Comparison of ENCODE assay signal across 10 cellular contexts in the genomic region with DNA sequence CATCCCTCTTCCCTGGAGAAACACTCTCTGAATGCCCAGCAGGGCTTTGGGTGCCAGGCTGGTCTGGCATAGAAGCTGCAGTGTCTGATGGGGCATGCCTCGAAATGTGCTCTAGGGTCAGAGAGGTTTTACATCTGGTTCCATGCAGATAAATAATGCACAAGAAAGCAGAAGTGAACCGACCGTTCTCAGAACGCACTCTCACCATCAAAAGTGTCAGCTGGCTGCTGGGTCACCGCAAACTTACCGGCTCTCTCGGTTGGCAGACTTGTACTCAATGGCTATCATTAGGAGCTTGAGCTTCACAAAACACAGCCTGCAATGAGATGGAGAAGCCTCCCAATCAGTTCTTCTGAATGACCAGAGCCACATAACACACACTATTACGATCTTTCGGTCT.
DNase-seq lines count a peak whose midpoint lies in the region; ATAC-seq and TF ChIP-seq lines count a peak whose summit lies in the region.
"Had no signal": no experiment of that assay in that cellular context is flagged by ENCODE, and none has a peak within 500 bp of the region (broad histone marks: within the 10 kb centered on the region; RNA-seq: fewer than 3 reads in every experiment).

No MANE protein-coding gene starts in this region.

- POLR2A ChIA-PET in activated B cell treated with CpG ODN at 0.5 μM for 24 hours (lab: Charles Lee), result no interaction called here

- intact Hi-C loops in activated B cell treated with CpG ODN at 0.5 μM for 24 hours (cut with micrococcal nuclease), result no loop called here

- peaks cover 5% of the 10 kb centered on the region for H3K4me1 Mint-ChIP-seq in activated B cell treated with CpG ODN at 0.5 μM for 24 hours

- H3K36me3 Mint-ChIP-seq in activated B cell treated with CpG ODN at 0.5 μM for 24 hours (ENCODE audit: low read depth), result no peaks in the 10 kb centered on the region

- no peaks in the 10 kb centered on the region for H3K27me3 Mint-ChIP-seq in activated B cell treated with CpG ODN at 0.5 μM for 24 hours

- H3K27ac Mint-ChIP-seq in activated B cell treated with CpG ODN at 0.5 μM for 24 hours, result no peak overlapping the region

- CTCF ChIA-PET in activated B cell treated with CpG ODN at 0.5 μM for 24 hours (lab: Charles Lee), result no interaction called here

- H3K4me3 Mint-ChIP-seq in activated B cell treated with CpG ODN at 0.5 μM for 24 hours, result no peak overlapping the region

- H3K9me3 Mint-ChIP-seq in activated B cell treated with CpG ODN at 0.5 μM for 24 hours, result no peaks in the 10 kb centered on the region

- no peak for DNase-seq in activated B cell treated with CpG ODN at 0.5 μM for 24 hours
- no peak for DNase-seq in NCI-H526 treated with DMSO at 0.1 percent for 48 hours (lab: John Stamatoyannopoulos, UW)
- DNase-seq in central memory CD4-positive, alpha-beta T cell, result no peak
- no peak for DNase-seq in epidermal melanocyte (ENCODE audit: insufficient read length, low spot score)
- DNase-seq in NCI-H2107 treated with DMSO at 0.1 percent for 48 hours (lab: John Stamatoyannopoulos, UW; ENCODE audit: unreplicated experiment), result no peak
- DNase-seq: activated T-cell treated with anti-CD3 and anti-CD28 coated beads for 4 hours; NK-92 treated with Interleukin-12 subunit alpha and Interleukin-12 subunit beta, amount 100 ng/mL, for 24 hours had no signal

- ATAC-seq in GM18870 (IDR thresholded peaks at IDR 0.05; ENCODE audit: unreplicated experiment) (peak; percentile 78), GM21786 (IDR thresholded peaks at IDR 0.05; ENCODE audit: unreplicated experiment) (peak; percentile 72), HG03439 (IDR thresholded peaks at IDR 0.05; ENCODE audit: unreplicated experiment) (peak; percentile 80), activated B cell treated with CpG ODN at 0.5 μM for 24 hours (ENCODE audit: low read depth) (peak; percentile 25)

- TF ChIP-seq CTCF in activated B cell treated with CpG ODN at 0.5 μM for 24 hours (IDR thresholded peaks at IDR 0.05), result no peak

Comparison
In these comparisons a context has a peak if more than half of its experiments do, and no peak if none do; other contexts are left out.
1. ATAC-seq: peak in every context shown above with its lines; median percentile 80 in HG03439; 78 in GM18870; 72 in GM21786; 25 in activated B cell treated with CpG ODN at 0.5 μM for 24 hours.